In genomic region chr22:29856496-29856895, GRCh38 we compare ENCODE assay signal across 23 cellular contexts.
"Had no signal": no experiment of that assay in that cellular context is flagged by ENCODE, and none has a peak within 500 bp of the region (broad histone marks: within the 10 kb centered on the region; RNA-seq: fewer than 3 reads in every experiment).

No MANE protein-coding gene starts in this region.

- H3K4me1 Mint-ChIP-seq: activated naive CD4-positive, alpha-beta T cell treated with anti-CD3 and anti-CD28 coated beads, Interleukin-2, amount 50 U/mL, for 24 hours; IgD-negative memory B cell had no signal

- H3K27me3 Mint-ChIP-seq: activated naive CD4-positive, alpha-beta T cell treated with anti-CD3 and anti-CD28 coated beads, Interleukin-2, amount 50 U/mL, for 24 hours; IgD-negative memory B cell had no signal

- H3K27ac Mint-ChIP-seq: activated CD8-positive, alpha-beta T cell treated with anti-CD3 and anti-CD28 coated beads for 36 hours; activated naive CD4-positive, alpha-beta T cell treated with anti-CD3 and anti-CD28 coated beads, Interleukin-2, amount 50 U/mL, for 24 hours; activated T-cell treated with anti-CD3 and anti-CD28 coated beads, Interleukin-2, amount 50 U/mL, for 24 hours; activated T-helper 1 cell treated with anti-CD3 and anti-CD28 coated beads, Interleukin-12 subunit alpha, Interleukin-12 subunit beta, Interleukin-2, Interleukin-4 antibody, amounts not matched to agents 30 ng/mL and 10 ng/mL and 1 ng/mL, durations not matched to agents 14 hours and 24 hours and 36 hours; IgD-negative memory B cell; T-helper 1 cell treated with Interleukin-12 subunit alpha and Interleukin-12 subunit beta and Interleukin-4 antibody, amounts not matched to agents 30 μg/mL and 1 μg/mL, for 36 hours had no signal

- ATAC-seq: activated CD4-positive, CD25-positive, alpha-beta regulatory T cell treated with anti-CD3 and anti-CD28 coated beads, Interleukin-2, amount 50 U/mL, for 24 hours; activated CD8-positive, alpha-beta T cell treated with anti-CD3 and anti-CD28 coated beads for 36 hours; Panc1 had no signal

- H3K36me3 Mint-ChIP-seq: activated naive CD4-positive, alpha-beta T cell treated with anti-CD3 and anti-CD28 coated beads, Interleukin-2, amount 50 U/mL, for 24 hours; IgD-negative memory B cell had no signal

- H3K4me3 Mint-ChIP-seq: activated CD8-positive, alpha-beta T cell treated with anti-CD3 and anti-CD28 coated beads for 36 hours; activated naive CD4-positive, alpha-beta T cell treated with anti-CD3 and anti-CD28 coated beads, Interleukin-2, amount 50 U/mL, for 24 hours; activated T-cell treated with anti-CD3 and anti-CD28 coated beads, Interleukin-2, amount 50 U/mL, for 24 hours; activated T-helper 1 cell treated with anti-CD3 and anti-CD28 coated beads, Interleukin-12 subunit alpha, Interleukin-12 subunit beta, Interleukin-2, Interleukin-4 antibody, amounts not matched to agents 30 ng/mL and 10 ng/mL and 1 ng/mL, durations not matched to agents 14 hours and 24 hours and 36 hours; IgD-negative memory B cell; T-helper 1 cell treated with Interleukin-12 subunit alpha and Interleukin-12 subunit beta and Interleukin-4 antibody, amounts not matched to agents 30 μg/mL and 1 μg/mL, for 36 hours had no signal

- DNase-seq: activated CD4-positive, alpha-beta T cell treated with anti-CD3 and anti-CD28 coated beads for 4 hours; activated CD8-positive, alpha-beta T cell treated with anti-CD3 and anti-CD28 coated beads for 36 hours; activated effector memory CD4-positive, alpha-beta T cell treated with Interleukin-2 at 50 U/mL for 16 hours; activated naive CD4-positive, alpha-beta T cell; activated T-cell treated with anti-CD3 and anti-CD28 coated beads, Interleukin-2, amount 50 U/mL, for 24 hours; aorta; KG1; NCI-H1092; NCI-H1417 treated with DMSO at 0.1 percent for 48 hours; NCI-H1694 treated with DMSO at 0.1 percent for 48 hours; NCI-H2029 treated with DMSO at 0.1 percent for 48 hours; NCI-H345; NCI-H510A; NCI-H526 treated with DMSO at 0.1 percent for 48 hours; NCI-H82; RPMI8226; SHP77 had no signal

- H3K9me3 Mint-ChIP-seq: activated CD8-positive, alpha-beta T cell treated with anti-CD3 and anti-CD28 coated beads for 36 hours; activated naive CD4-positive, alpha-beta T cell treated with anti-CD3 and anti-CD28 coated beads, Interleukin-2, amount 50 U/mL, for 24 hours; activated T-cell treated with anti-CD3 and anti-CD28 coated beads, Interleukin-2, amount 50 U/mL, for 24 hours; activated T-helper 1 cell treated with anti-CD3 and anti-CD28 coated beads, Interleukin-12 subunit alpha, Interleukin-12 subunit beta, Interleukin-2, Interleukin-4 antibody, amounts not matched to agents 30 ng/mL and 10 ng/mL and 1 ng/mL, durations not matched to agents 14 hours and 24 hours and 36 hours; IgD-negative memory B cell; T-helper 1 cell treated with Interleukin-12 subunit alpha and Interleukin-12 subunit beta and Interleukin-4 antibody, amounts not matched to agents 30 μg/mL and 1 μg/mL, for 36 hours had no signal
